Comparison of ENCODE assay signal across 20 cellular contexts in genomic region chr2:56088411-56088810, GRCh38.
"Had no signal": no experiment of that assay in that cellular context is flagged by ENCODE, and none has a peak within 500 bp of the region (broad histone marks: within the 10 kb centered on the region; RNA-seq: fewer than 3 reads in every experiment).

No MANE protein-coding gene starts in this region.

- H3K4me1 ChIP-seq: body of pancreas, left ventricle myocardium inferior, neural progenitor cell, prostate gland, testis, upper lobe of left lung had no signal

- H3K27me3 Mint-ChIP-seq: stimulated activated naive CD8-positive, alpha-beta T cell treated with anti-CD3 and anti-CD28 coated beads, Interleukin-15, amount 100 ng/mL, for 72 hours had no signal

- H3K27ac Mint-ChIP-seq: activated naive CD8-positive, alpha-beta T cell; neural progenitor cell; stimulated activated naive CD8-positive, alpha-beta T cell treated with anti-CD3 and anti-CD28 coated beads, Interleukin-15, amount 100 ng/mL, for 72 hours had no signal

- H3K9me3 ChIP-seq: body of pancreas, left ventricle myocardium inferior, prostate gland, testis, upper lobe of left lung had no signal

- H3K27ac ChIP-seq: body of pancreas, epithelial cell of prostate, left ventricle myocardium inferior, neural progenitor cell, prostate gland, skin epidermis, testis, upper lobe of left lung had no signal

- H3K36me3 Mint-ChIP-seq: activated naive CD8-positive, alpha-beta T cell; naive B cell; neural progenitor cell had no signal

- H3K4me3 Mint-ChIP-seq: activated naive CD8-positive, alpha-beta T cell; naive B cell; neural progenitor cell; stimulated activated naive CD8-positive, alpha-beta T cell treated with anti-CD3 and anti-CD28 coated beads, Interleukin-15, amount 100 ng/mL, for 72 hours had no signal

- H3K27me3 ChIP-seq: body of pancreas, neural progenitor cell, testis, upper lobe of left lung had no signal

- H3K4me3 ChIP-seq: body of pancreas, left ventricle myocardium inferior, neural progenitor cell, prostate gland, skin epidermis, testis, upper lobe of left lung had no signal

- H3K4me1 Mint-ChIP-seq: naive B cell; stimulated activated naive CD8-positive, alpha-beta T cell treated with anti-CD3 and anti-CD28 coated beads, Interleukin-15, amount 100 ng/mL, for 72 hours had no signal

- H3K9me3 Mint-ChIP-seq: neural progenitor cell; stimulated activated naive CD8-positive, alpha-beta T cell treated with anti-CD3 and anti-CD28 coated beads, Interleukin-15, amount 100 ng/mL, for 72 hours had no signal

- H3K36me3 ChIP-seq: left ventricle myocardium inferior, neural progenitor cell, prostate gland, upper lobe of left lung had no signal

- DNase-seq: activated CD4-positive, alpha-beta T cell treated with anti-CD3 and anti-CD28 coated beads, Interleukin-2, amount 50 U/mL, for 4 hours; activated gamma-delta T cell treated with Interleukin-2 at 50 U/mL for 16 hours; amniotic stem cell; body of pancreas; dermis blood vessel endothelial cell; effector memory CD4-positive, alpha-beta T cell; head of caudate nucleus; left ventricle myocardium inferior; naive B cell; right cardiac atrium; stimulated activated CD4-positive, alpha-beta T cell treated with anti-CD3 and anti-CD28 coated beads, Interleukin-2, amount 100 ng/mL, for 48 hours; stimulated activated naive CD8-positive, alpha-beta T cell treated with anti-CD3 and anti-CD28 coated beads, Interleukin-15, amount 100 ng/mL, for 72 hours; T-helper 2 cell; testis; upper lobe of left lung had no signal

- ATAC-seq: body of pancreas; right cardiac atrium; stimulated activated naive CD8-positive, alpha-beta T cell treated with anti-CD3 and anti-CD28 coated beads, Interleukin-15, amount 100 ng/mL, for 72 hours had no signal
